Comparison of ENCODE assay signal across 28 cellular contexts in the genomic region with DNA sequence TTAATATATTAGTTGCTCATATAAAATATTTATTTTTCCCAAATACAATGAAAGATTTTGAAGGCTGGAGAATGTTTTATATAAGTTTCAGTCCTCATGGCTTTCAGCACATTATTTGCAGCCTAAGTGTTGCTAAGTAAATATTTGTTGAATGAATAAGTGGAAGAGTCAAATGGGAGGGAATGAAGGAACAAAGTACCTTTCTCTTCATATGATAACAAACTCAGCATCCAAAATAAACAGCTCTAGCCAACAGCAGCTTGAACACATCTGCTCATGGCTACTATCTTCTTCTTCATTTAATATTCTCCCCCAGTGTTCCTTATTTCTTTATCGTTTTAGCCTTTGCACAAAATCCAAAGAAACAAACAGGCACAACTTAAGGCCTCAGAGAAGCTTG.
"Had no signal": no experiment of that assay in that cellular context is flagged by ENCODE, and none has a peak within 500 bp of the region (broad histone marks: within the 10 kb centered on the region; RNA-seq: fewer than 3 reads in every experiment).

No MANE protein-coding gene starts in this region.

- H3K9me3 ChIP-seq: breast epithelium, colonic mucosa, gastroesophageal sphincter, neutrophil, ovary, tibial artery had no signal

- H3K36me3 Mint-ChIP-seq: activated naive CD8-positive, alpha-beta T cell treated with anti-CD3 and anti-CD28 coated beads for 36 hours; memory B cell; stimulated activated effector memory CD8-positive, alpha-beta T cell treated with anti-CD3 and anti-CD28 coated beads, Interleukin-12 subunit alpha, Interleukin-12 subunit beta, amount 100 ng/mL, for 72 hours had no signal

- H3K27me3 Mint-ChIP-seq: activated B cell treated with CpG ODN at 0.5 μM for 24 hours; activated CD4-positive, alpha-beta T cell treated with anti-CD3 and anti-CD28 coated beads for 36 hours; activated naive CD8-positive, alpha-beta T cell treated with anti-CD3 and anti-CD28 coated beads for 36 hours; effector memory CD8-positive, alpha-beta T cell; memory B cell; stimulated activated naive CD8-positive, alpha-beta T cell treated with anti-CD3 and anti-CD28 coated beads, Interleukin-15, amount 100 ng/mL, for 72 hours had no signal

- FAIRE-seq: astrocyte had no signal

- H3K4me1 ChIP-seq: breast epithelium, colonic mucosa, gastroesophageal sphincter, tibial artery had no signal

- H3K4me3 Mint-ChIP-seq: activated B cell treated with CpG ODN at 0.5 μM for 24 hours; activated CD4-positive, alpha-beta T cell treated with anti-CD3 and anti-CD28 coated beads for 36 hours; activated naive CD8-positive, alpha-beta T cell treated with anti-CD3 and anti-CD28 coated beads for 36 hours; activated T-cell treated with anti-CD3 and anti-CD28 coated beads, Interleukin-2, amount 50 U/mL, for 4 hours; effector memory CD8-positive, alpha-beta T cell; memory B cell; nephron; stimulated activated effector memory CD8-positive, alpha-beta T cell treated with anti-CD3 and anti-CD28 coated beads, Interleukin-12 subunit alpha, Interleukin-12 subunit beta, amount 100 ng/mL, for 72 hours; stimulated activated naive CD8-positive, alpha-beta T cell treated with anti-CD3 and anti-CD28 coated beads, Interleukin-15, amount 100 ng/mL, for 72 hours had no signal

- H3K27me3 ChIP-seq: breast epithelium, colonic mucosa, gastroesophageal sphincter, neutrophil, ovary, tibial artery had no signal

- H3K4me1 Mint-ChIP-seq: activated B cell treated with CpG ODN at 0.5 μM for 24 hours; activated CD4-positive, alpha-beta T cell treated with anti-CD3 and anti-CD28 coated beads for 36 hours; activated naive CD8-positive, alpha-beta T cell treated with anti-CD3 and anti-CD28 coated beads for 36 hours; memory B cell; stimulated activated effector memory CD8-positive, alpha-beta T cell treated with anti-CD3 and anti-CD28 coated beads, Interleukin-12 subunit alpha, Interleukin-12 subunit beta, amount 100 ng/mL, for 72 hours; stimulated activated naive CD8-positive, alpha-beta T cell treated with anti-CD3 and anti-CD28 coated beads, Interleukin-15, amount 100 ng/mL, for 72 hours had no signal

- H3K27ac Mint-ChIP-seq: activated B cell treated with CpG ODN at 0.5 μM for 24 hours; activated CD4-positive, alpha-beta T cell treated with anti-CD3 and anti-CD28 coated beads for 36 hours; activated naive CD8-positive, alpha-beta T cell treated with anti-CD3 and anti-CD28 coated beads for 36 hours; activated T-helper 2 cell treated with anti-CD3 and anti-CD28 coated beads, Interferon-gamma antibody, Interleukin-2, Interleukin-4, amounts not matched to agents 10 μg/mL and 5 μg/mL and 100 μg/mL, durations not matched to agents 14 hours and 24 hours and 36 hours; effector memory CD8-positive, alpha-beta T cell; memory B cell; stimulated activated effector memory CD8-positive, alpha-beta T cell treated with anti-CD3 and anti-CD28 coated beads, Interleukin-12 subunit alpha, Interleukin-12 subunit beta, amount 100 ng/mL, for 72 hours; stimulated activated naive CD8-positive, alpha-beta T cell treated with anti-CD3 and anti-CD28 coated beads, Interleukin-15, amount 100 ng/mL, for 72 hours had no signal

- DNase-seq: activated B cell treated with CpG ODN at 0.5 μM for 24 hours; activated CD4-positive, alpha-beta T cell treated with anti-CD3 and anti-CD28 coated beads for 36 hours; activated CD4-positive, alpha-beta T cell treated with anti-CD3 and anti-CD28 coated beads, Interleukin-2, amount 50 U/mL, for 4 hours; activated CD8-positive, alpha-beta memory T cell treated with anti-CD3 and anti-CD28 coated beads, Interleukin-2, amount 50 U/mL, for 48 hours; activated naive CD4-positive, alpha-beta T cell; activated naive CD8-positive, alpha-beta T cell treated with anti-CD3 and anti-CD28 coated beads for 36 hours; activated T-cell treated with anti-CD3 and anti-CD28 coated beads, Interleukin-2, amount 50 U/mL, for 4 hours; colonic mucosa; dorsolateral prefrontal cortex; effector memory CD8-positive, alpha-beta T cell; head of caudate nucleus; hypothalamus; ovary; right cardiac atrium; stimulated activated CD4-positive, alpha-beta T cell treated with anti-CD3 and anti-CD28 coated beads, Interleukin-2, amount 100 ng/mL, for 24 hours; stimulated activated naive CD8-positive, alpha-beta T cell treated with anti-CD3 and anti-CD28 coated beads, Interleukin-15, amount 100 ng/mL, for 72 hours; T1000; tibial artery had no signal

- H3K4me3 ChIP-seq: breast epithelium, colonic mucosa, dorsolateral prefrontal cortex, gastroesophageal sphincter, ovary, skin epidermis, tibial artery had no signal

- H3K36me3 ChIP-seq: breast epithelium, colonic mucosa, gastroesophageal sphincter, neutrophil, ovary, tibial artery had no signal

- H3K9me3 Mint-ChIP-seq: activated naive CD8-positive, alpha-beta T cell treated with anti-CD3 and anti-CD28 coated beads for 36 hours; activated T-helper 2 cell treated with anti-CD3 and anti-CD28 coated beads, Interferon-gamma antibody, Interleukin-2, Interleukin-4, amounts not matched to agents 10 μg/mL and 5 μg/mL and 100 μg/mL, durations not matched to agents 14 hours and 24 hours and 36 hours; nephron had no signal

- ATAC-seq: activated CD4-positive, alpha-beta T cell treated with anti-CD3 and anti-CD28 coated beads for 36 hours; activated T-cell treated with anti-CD3 and anti-CD28 coated beads, Interleukin-2, amount 50 U/mL, for 4 hours; effector memory CD8-positive, alpha-beta T cell; gastroesophageal sphincter; right cardiac atrium; stimulated activated effector memory CD8-positive, alpha-beta T cell treated with anti-CD3 and anti-CD28 coated beads, Interleukin-12 subunit alpha, Interleukin-12 subunit beta, amount 100 ng/mL, for 72 hours; stimulated activated naive CD8-positive, alpha-beta T cell treated with anti-CD3 and anti-CD28 coated beads, Interleukin-15, amount 100 ng/mL, for 72 hours had no signal

- H3K27ac ChIP-seq: breast epithelium, colonic mucosa, dorsolateral prefrontal cortex, epithelial cell of prostate, gastroesophageal sphincter, neutrophil, ovary, skin epidermis, tibial artery had no signal
